In genomic region chr3:194585880-194586281, GRCh38 we compare ENCODE assay signal across 13 cellular contexts. TPM values are rescaled to one million over a fixed set of nuclear protein-coding genes. Genes with fewer than 3 reads are reported as not detected.
DNase-seq lines count a peak whose midpoint lies in the region; ATAC-seq lines count a peak whose summit lies in the region.
"Had no signal": no experiment of that assay in that cellular context is flagged by ENCODE, and none has a peak within 500 bp of the region (broad histone marks: within the 10 kb centered on the region; RNA-seq: fewer than 3 reads in every experiment).

No MANE protein-coding gene starts in this region.

- no peak overlapping the region for H3K4me3 Mint-ChIP-seq in activated T-cell treated with anti-CD3 and anti-CD28 coated beads, Interleukin-2, amount 50 U/mL, for 24 hours
- H3K4me3 Mint-ChIP-seq in activated T-helper 17 cell treated with anti-CD3 and anti-CD28 coated beads, Interleukin-2, amount 50 U/mL, for 72 hours: peak overlapping the region; percentile 98

- H3K36me3 Mint-ChIP-seq in activated T-cell treated with anti-CD3 and anti-CD28 coated beads, Interleukin-2, amount 50 U/mL, for 24 hours (ENCODE audit: low read depth): peaks cover 18% of the 10 kb centered on the region
- H3K36me3 Mint-ChIP-seq in activated T-helper 17 cell treated with anti-CD3 and anti-CD28 coated beads, Interleukin-2, amount 50 U/mL, for 72 hours (ENCODE audit: low read depth): peaks cover 20% of the 10 kb centered on the region

- peaks cover 31% of the 10 kb centered on the region for H3K4me1 Mint-ChIP-seq in activated T-cell treated with anti-CD3 and anti-CD28 coated beads, Interleukin-2, amount 50 U/mL, for 24 hours (ENCODE audit: low read depth)
- H3K4me1 Mint-ChIP-seq in activated T-helper 17 cell treated with anti-CD3 and anti-CD28 coated beads, Interleukin-2, amount 50 U/mL, for 72 hours: peaks cover 33% of the 10 kb centered on the region

- DNase-seq in activated T-cell treated with anti-CD3 and anti-CD28 coated beads, Interleukin-2, amount 50 U/mL, for 24 hours: no peak
- DNase-seq in activated T-cell treated with anti-CD3 and anti-CD28 coated beads, Interleukin-2, amount 50 U/mL, for 48 hours: no peak
- DNase-seq in medulla oblongata (ENCODE audit: extremely low spot score) (peak; percentile 65), superior temporal gyrus (ENCODE audit: extremely low spot score) (peak; percentile 50), GF-D8 (lab: John Stamatoyannopoulos, UW) (no peak), epidermal melanocyte (ENCODE audit: insufficient read length, low spot score) (no peak)
- DNase-seq: glutamatergic neuron, Kasumi-1, NCI-H187, NCI-H524, Peyer's patch had no signal

- H3K27ac Mint-ChIP-seq in activated T-cell treated with anti-CD3 and anti-CD28 coated beads, Interleukin-2, amount 50 U/mL, for 24 hours: peak overlapping the region; percentile 0
- peak overlapping the region; percentile 99 for H3K27ac Mint-ChIP-seq in activated T-helper 17 cell treated with anti-CD3 and anti-CD28 coated beads, Interleukin-2, amount 50 U/mL, for 72 hours

- ATAC-seq in activated T-helper 17 cell treated with anti-CD3 and anti-CD28 coated beads, Interleukin-2, amount 50 U/mL, for 72 hours (replicated peaks): no peak
- no peak for ATAC-seq in HG02798 (IDR thresholded peaks at IDR 0.05; ENCODE audit: poor library complexity, unreplicated experiment)

- H3K9me3 Mint-ChIP-seq in activated T-cell treated with anti-CD3 and anti-CD28 coated beads, Interleukin-2, amount 50 U/mL, for 24 hours: no peaks in the 10 kb centered on the region
- H3K9me3 Mint-ChIP-seq in activated T-helper 17 cell treated with anti-CD3 and anti-CD28 coated beads, Interleukin-2, amount 50 U/mL, for 72 hours: no peaks in the 10 kb centered on the region

- H3K27me3 Mint-ChIP-seq in activated T-cell treated with anti-CD3 and anti-CD28 coated beads, Interleukin-2, amount 50 U/mL, for 24 hours: no peaks in the 10 kb centered on the region
- no peaks in the 10 kb centered on the region for H3K27me3 Mint-ChIP-seq in activated T-helper 17 cell treated with anti-CD3 and anti-CD28 coated beads, Interleukin-2, amount 50 U/mL, for 72 hours

RNA-seq across cellular contexts. Expression of gene TMEM44, which starts 47.3 kb away (rescaled TPM):
- total RNA-seq in activated T-helper 17 cell treated with anti-CD3 and anti-CD28 coated beads, Interleukin-2, amount 50 U/mL, for 72 hours: 10 to 100 TPM in 1 of 2 donors, 1 to 10 TPM in 1; 6.6 to 11.1 TPM

Comparison
In these comparisons a context has a peak if more than half of its experiments do, and no peak if none do; other contexts are left out.
1. DNase-seq: peak in medulla oblongata (single experiment) and superior temporal gyrus (single experiment); none in activated T-cell treated with anti-CD3 and anti-CD28 coated beads, Interleukin-2, amount 50 U/mL, for 24 hours (single experiment), activated T-cell treated with anti-CD3 and anti-CD28 coated beads, Interleukin-2, amount 50 U/mL, for 48 hours (0 of 2), GF-D8 (single experiment) and epidermal melanocyte (single experiment).